In genomic region chr22:12601870-12602779, GRCh38 we compare ENCODE assay signal across 18 cellular contexts.
DNase-seq lines count a peak whose midpoint lies in the region; ATAC-seq and TF ChIP-seq lines count a peak whose summit lies in the region.
"Had no signal": no experiment of that assay in that cellular context is flagged by ENCODE, and none has a peak within 500 bp of the region (broad histone marks: within the 10 kb centered on the region; RNA-seq: fewer than 3 reads in every experiment).

No MANE protein-coding gene starts in this region.

- no peak for TF ChIP-seq POLR2A in testis (IDR thresholded peaks at IDR 0.05)

- H3K27ac ChIP-seq in WERI-Rb-1 (no peak overlapping the region), testis (no peak overlapping the region)
- H3K27ac ChIP-seq: dorsolateral prefrontal cortex, Peyer's patch, thoracic aorta had no signal

- peaks cover 9% of the 10 kb centered on the region for H3K27me3 ChIP-seq in WERI-Rb-1 (ENCODE audit: insufficient read depth, low read depth, severe bottlenecking)
- no peaks in the 10 kb centered on the region for H3K27me3 ChIP-seq in testis
- H3K27me3 ChIP-seq: Peyer's patch had no signal

- no peak overlapping the region for H3K27ac Mint-ChIP-seq in activated CD4-positive, alpha-beta T cell treated with anti-CD3 and anti-CD28 coated beads, Interleukin-2, amount 10 ng/mL, durations not matched to agents 24 days and 14 days
- H3K27ac Mint-ChIP-seq: nephron progenitor cell had no signal

- H3K4me3 ChIP-seq in WERI-Rb-1 (ENCODE audit: low read depth, low read length) (peak overlapping the region; percentile 26), testis (peak overlapping the region in 1 of 2 donors; percentile 16)
- H3K4me3 ChIP-seq: GM12878, thoracic aorta had no signal

- 48% methylated on average over 72 to 75 of the region's 75 CpGs for WGBS in testis, 2 donors

- H3K4me1 ChIP-seq in testis, result no peaks in the 10 kb centered on the region
- H3K4me1 ChIP-seq: Peyer's patch had no signal

- H3K4me1 Mint-ChIP-seq in activated CD4-positive, alpha-beta T cell treated with anti-CD3 and anti-CD28 coated beads, Interleukin-2, amount 10 ng/mL, durations not matched to agents 24 days and 14 days, result no peaks in the 10 kb centered on the region
- H3K4me1 Mint-ChIP-seq: nephron progenitor cell had no signal

- H3K36me3 Mint-ChIP-seq in activated CD4-positive, alpha-beta T cell treated with anti-CD3 and anti-CD28 coated beads, Interleukin-2, amount 10 ng/mL, durations not matched to agents 24 days and 14 days (ENCODE audit: low read depth), result no peaks in the 10 kb centered on the region

- peak; percentile 66 for DNase-seq in activated CD4-positive, alpha-beta T cell treated with anti-CD3 and anti-CD28 coated beads, Interleukin-2, amount 10 ng/mL, durations not matched to agents 24 days and 14 days
- DNase-seq in activated CD4-positive, alpha-beta T cell treated with anti-CD3 and anti-CD28 coated beads for 4 hours, result no peak
- peak; percentile 25 for DNase-seq in WERI-Rb-1
- peak; percentile 17 for DNase-seq in iPS-NIHi11 (ENCODE audit: low spot score)
- DNase-seq in testis, result peak; percentile 28
- no peak for DNase-seq in NCI-H1048 (lab: John Stamatoyannopoulos, UW)
- DNase-seq: 8988T, DMS 273 treated with DMSO at 0.1 percent for 48 hours, foreskin melanocyte, GOT3, NCI-H1105, nephron progenitor cell had no signal

- H3K9me3 Mint-ChIP-seq in activated CD4-positive, alpha-beta T cell treated with anti-CD3 and anti-CD28 coated beads, Interleukin-2, amount 10 ng/mL, durations not matched to agents 24 days and 14 days, result peaks cover 42% of the 10 kb centered on the region

- H3K27me3 Mint-ChIP-seq in activated CD4-positive, alpha-beta T cell treated with anti-CD3 and anti-CD28 coated beads, Interleukin-2, amount 10 ng/mL, durations not matched to agents 24 days and 14 days, result no peaks in the 10 kb centered on the region

- ATAC-seq in HG02870 (IDR thresholded peaks at IDR 0.05; ENCODE audit: unreplicated experiment), result no peak
- no peak for ATAC-seq in GM21390 (IDR thresholded peaks at IDR 0.05; ENCODE audit: unreplicated experiment)
- ATAC-seq: GM12878 had no signal

- no peak overlapping the region for H3K4me3 Mint-ChIP-seq in activated CD4-positive, alpha-beta T cell treated with anti-CD3 and anti-CD28 coated beads, Interleukin-2, amount 10 ng/mL, durations not matched to agents 24 days and 14 days
- H3K4me3 Mint-ChIP-seq: nephron progenitor cell had no signal

- intact Hi-C loops in activated CD4-positive, alpha-beta T cell treated with anti-CD3 and anti-CD28 coated beads, Interleukin-2, amount 10 ng/mL, durations not matched to agents 24 days and 14 days (cut with micrococcal nuclease), result no loop called here
- intact Hi-C loops in testis (cut with DNase I; ENCODE audit: low total_unique reads), result no loop called here

- H3K9me3 ChIP-seq in WERI-Rb-1 (ENCODE audit: severe bottlenecking) (no peaks in the 10 kb centered on the region), testis (peaks cover 4% of the 10 kb centered on the region)

- H3K36me3 ChIP-seq in WERI-Rb-1 (no peaks in the 10 kb centered on the region), testis (ENCODE audit: low read depth, missing control alignments) (no peaks in the 10 kb centered on the region)
- H3K36me3 ChIP-seq: Peyer's patch, thoracic aorta had no signal

- TF ChIP-seq CTCF in WERI-Rb-1 (IDR thresholded peaks at IDR 0.05; ENCODE audit: low read depth, low read length) (no peak), testis (IDR thresholded peaks at IDR 0.05) (no peak)

Comparison
In these comparisons a context has a peak if more than half of its experiments do, and no peak if none do; other contexts are left out.
1. DNase-seq: peak in activated CD4-positive, alpha-beta T cell treated with anti-CD3 and anti-CD28 coated beads, Interleukin-2, amount 10 ng/mL, durations not matched to agents 24 days and 14 days (single experiment), WERI-Rb-1 (single experiment), iPS-NIHi11 (single experiment) and testis (single experiment); none in activated CD4-positive, alpha-beta T cell treated with anti-CD3 and anti-CD28 coated beads for 4 hours (0 of 2) and NCI-H1048 (single experiment).